1 cellular context compared by ENCODE assay signal in the genomic region with DNA sequence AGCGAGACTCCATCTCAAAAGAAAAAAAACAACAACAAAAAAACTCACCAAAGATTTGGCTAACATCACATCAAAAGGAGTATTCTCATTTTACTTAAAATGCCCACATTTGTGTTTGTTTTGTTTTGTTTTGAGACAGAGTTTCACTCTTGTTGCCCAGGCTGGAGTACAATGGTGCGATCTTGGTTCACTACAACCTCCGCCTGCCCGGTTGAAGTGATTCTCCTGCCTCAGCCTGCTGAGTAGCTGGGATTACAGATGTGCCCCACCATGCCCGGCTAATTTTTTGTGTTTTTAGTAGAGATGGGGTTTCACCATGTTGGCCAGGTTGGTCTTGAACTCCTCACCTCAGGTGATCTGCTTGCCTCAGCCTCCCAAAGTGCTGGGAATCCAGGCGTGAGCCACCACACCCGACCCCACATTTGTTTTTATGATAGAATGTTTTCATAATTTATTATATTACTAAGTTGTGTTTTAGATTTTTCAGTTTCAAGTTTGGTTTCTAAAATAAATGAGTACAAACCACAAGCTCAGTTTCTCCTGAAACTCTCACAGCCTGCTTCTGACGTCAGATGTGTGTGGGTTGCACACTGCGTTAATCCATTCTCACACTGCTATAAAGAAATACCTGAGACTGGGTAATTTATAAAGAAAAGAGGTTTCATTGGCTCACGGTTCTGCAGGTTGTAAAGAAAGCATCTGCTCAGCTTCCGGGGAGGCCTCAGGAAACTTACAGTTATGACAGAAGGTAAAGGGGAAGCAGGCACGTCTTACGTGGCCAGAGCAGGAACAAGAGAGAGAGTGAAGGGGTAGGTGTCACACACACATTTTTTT.
A peak's percentile ranks its signal among the peaks of the same experiment; 100 is the strongest.
TF ChIP-seq lines count a peak whose summit lies in the region.
"Not testable (repeated sequence)": the region's sequence is repeated elsewhere in the genome, so short reads cannot be mapped to it uniquely, and the experiment has no call there.

No MANE protein-coding gene starts in this region.

TF ChIP-seq in HepG2, 621 proteins besides CTCF, POLR2A, EP300 and RAD21:
- peak; percentile 33; the same call in 1 of the 2 replicates for TF ChIP-seq CREB1 (IDR thresholded peaks at IDR 0.05)
- not testable (repeated sequence) for TF ChIP-seq CREB1 (CRISPR knock-in tag; IDR thresholded peaks at IDR 0.05)
